Comparison of ENCODE assay signal across 8 cellular contexts in the genomic region with DNA sequence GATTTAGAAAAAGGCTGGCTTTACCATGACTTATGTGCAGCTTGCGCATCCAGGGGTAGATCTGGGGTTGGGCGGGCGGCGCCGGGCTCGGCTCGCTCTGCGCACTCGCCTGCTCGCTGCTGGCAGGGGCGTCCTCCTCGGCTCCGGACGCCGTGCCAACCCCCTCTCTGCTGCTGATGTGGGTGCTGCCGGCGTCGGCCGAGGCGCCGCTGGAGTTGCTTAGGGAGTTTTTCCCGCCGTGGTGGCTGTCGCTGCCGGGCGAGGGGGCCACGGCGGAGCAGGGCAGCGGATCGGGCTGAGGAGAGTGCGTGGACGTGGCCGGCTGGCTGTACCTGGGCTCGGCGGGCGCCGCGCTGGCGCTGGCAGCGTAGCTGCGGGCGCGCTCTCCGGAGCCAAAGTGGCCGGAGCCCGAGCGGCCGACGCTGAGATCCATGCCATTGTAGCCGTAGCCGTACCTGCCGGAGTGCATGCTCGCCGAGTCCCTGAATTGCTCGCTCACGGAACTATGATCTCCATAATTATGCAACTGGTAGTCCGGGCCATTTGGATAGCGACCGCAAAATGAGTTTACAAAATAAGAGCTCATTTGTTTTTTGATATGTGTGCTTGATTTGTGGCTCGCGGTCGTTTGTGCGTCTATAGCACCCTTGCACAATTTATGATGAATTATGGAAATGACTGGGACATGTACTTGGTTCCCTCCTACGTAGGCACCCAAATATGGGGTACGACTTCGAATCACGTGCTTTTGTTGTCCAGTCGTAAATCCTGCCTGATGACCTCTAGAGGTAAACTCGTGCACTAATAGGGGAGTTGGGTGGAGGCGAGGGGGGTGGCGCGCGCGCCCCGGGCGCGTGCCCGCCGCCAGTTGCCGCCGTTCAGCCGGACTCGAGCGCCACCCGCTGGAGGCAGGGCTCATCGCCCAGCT. TPM values are rescaled to one million over a fixed set of nuclear protein-coding genes. Genes with fewer than 3 reads are reported as not detected.
DNase-seq lines count a peak whose midpoint lies in the region; ATAC-seq, FAIRE-seq and TF ChIP-seq lines count a peak whose summit lies in the region.

TSS of gene HOXA5 (minus strand) at position 660 of the 928 bp plus-strand sequence. CDS start at position 586, 74 bp downstream.

- H3K36me3 ChIP-seq in bronchial epithelial cell (ENCODE audit: control insufficient read depth, insufficient read depth, low read length) (no peaks in the 10 kb centered on the region), right lobe of liver (no peaks in the 10 kb centered on the region), thyroid gland (no peaks in the 10 kb centered on the region)

- DNase-seq in DMS53 treated with DMSO at 0.1 percent for 48 hours (lab: John Stamatoyannopoulos, UW; ENCODE audit: unreplicated experiment) (peak; percentile 96), NCI-H1105 treated with DMSO at 0.1 percent for 48 hours (lab: John Stamatoyannopoulos, UW) (peak; percentile 87), bronchial epithelial cell (ENCODE audit: low read depth) (peak; percentile 9), right lobe of liver (peak in 2 of 3 donors; percentile 65 to 67), thyroid gland (no peak), SKM-1 treated with dmso at 0.1 percent for 144 hours (lab: John Stamatoyannopoulos, UW; ENCODE audit: unreplicated experiment) (no peak)
- DNase-seq in stimulated activated naive CD4-positive, alpha-beta T cell (lab: John Stamatoyannopoulos, UW), result no peak

- WGBS in right lobe of liver (ENCODE audit: insufficient coverage, low coverage, low lambda C conversion rate, missing lambda C conversion rate), result 22% methylated on average over 29 of the region's 86 CpGs
- WGBS in thyroid gland, 2 donors, result 16 to 19% methylated on average over 25 to 27 of the region's 86 CpGs

- TF ChIP-seq POLR2A in right lobe of liver (IDR thresholded peaks at IDR 0.05), result peak; percentile 26
- peak in 1 of 2 donors; percentile 51 for TF ChIP-seq POLR2A in thyroid gland (IDR thresholded peaks at IDR 0.05)

- peak; percentile 38 for TF ChIP-seq CTCF in bronchial epithelial cell (IDR thresholded peaks at IDR 0.05; ENCODE audit: insufficient read depth, low read length, severe bottlenecking)
- peak in 3 of 4 donors; percentile 45 to 48 (median 46) for TF ChIP-seq CTCF in right lobe of liver (IDR thresholded peaks at IDR 0.05)
- peak in 2 of 6 experiments; percentile 34 to 45 for TF ChIP-seq CTCF in thyroid gland (IDR thresholded peaks at IDR 0.05)

- ATAC-seq in right lobe of liver, result peak; percentile 62 to 78 (median 76)
- ATAC-seq in GM19397 (IDR thresholded peaks at IDR 0.05; ENCODE audit: unreplicated experiment), result no peak

- FAIRE-seq in bronchial epithelial cell (lab: Jason Lieb, UNC), result no peak

- intact Hi-C loops in right lobe of liver (cut with DNase I) (no loop called here), thyroid gland (cut with DNase I) (no loop called here)

- H3K4me1 ChIP-seq in right lobe of liver (no peaks in the 10 kb centered on the region), thyroid gland (peaks cover 14 to 23% of the 10 kb centered on the region in 2 donors)

- peak within 1 kb of the TSS; percentile 35 to 69 (median 67) for H3K27ac ChIP-seq in right lobe of liver
- peak within 1 kb of the TSS in 2 of 3 donors; percentile 27 to 55 for H3K27ac ChIP-seq in thyroid gland

- H3K9me3 ChIP-seq in right lobe of liver (no peaks in the 10 kb centered on the region), thyroid gland (no peaks in the 10 kb centered on the region)

- H3K27me3 ChIP-seq in bronchial epithelial cell (ENCODE audit: control insufficient read depth, insufficient read depth, low read length) (peaks cover 88% of the 10 kb centered on the region), right lobe of liver (peaks cover 5 to 81% of the 10 kb centered on the region in 2 donors), thyroid gland (peaks cover 86% of the 10 kb centered on the region)

- H3K4me3 ChIP-seq in bronchial epithelial cell (ENCODE audit: low read depth, low read length) (no peak within 1 kb of the TSS), right lobe of liver (peak within 1 kb of the TSS; percentile 28 to 46 (median 41)), thyroid gland (replicated peaks in 1 of 3) (peak within 1 kb of the TSS in 1 of 3 donors; percentile 14)

RNA-seq across cellular contexts. Expression of gene HOXA5, which starts in this region (rescaled TPM):
- not detected in 2 replicates for total RNA-seq in bronchial epithelial cell
- total RNA-seq in right lobe of liver, result 1 to 10 TPM in 2 of 6 experiments, under 1 TPM in 4; 0.18 to 1.5 (median 0.65) TPM
- total RNA-seq in thyroid gland, result 1 to 10 TPM; 2.0 to 4.4 (median 3.3) TPM

Comparison
In these comparisons a context has a peak if more than half of its experiments do, and no peak if none do; other contexts are left out.
1. Peak in DNase-seq in bronchial epithelial cell; RNA of the gene not detected or under 1 TPM.
2. DNase-seq: peak in DMS53 treated with DMSO at 0.1 percent for 48 hours (single experiment), NCI-H1105 treated with DMSO at 0.1 percent for 48 hours (single experiment) and right lobe of liver (2 of 3); none in thyroid gland (0 of 2), SKM-1 treated with dmso at 0.1 percent for 144 hours (single experiment) and stimulated activated naive CD4-positive, alpha-beta T cell (0 of 6).